In the genomic region with DNA sequence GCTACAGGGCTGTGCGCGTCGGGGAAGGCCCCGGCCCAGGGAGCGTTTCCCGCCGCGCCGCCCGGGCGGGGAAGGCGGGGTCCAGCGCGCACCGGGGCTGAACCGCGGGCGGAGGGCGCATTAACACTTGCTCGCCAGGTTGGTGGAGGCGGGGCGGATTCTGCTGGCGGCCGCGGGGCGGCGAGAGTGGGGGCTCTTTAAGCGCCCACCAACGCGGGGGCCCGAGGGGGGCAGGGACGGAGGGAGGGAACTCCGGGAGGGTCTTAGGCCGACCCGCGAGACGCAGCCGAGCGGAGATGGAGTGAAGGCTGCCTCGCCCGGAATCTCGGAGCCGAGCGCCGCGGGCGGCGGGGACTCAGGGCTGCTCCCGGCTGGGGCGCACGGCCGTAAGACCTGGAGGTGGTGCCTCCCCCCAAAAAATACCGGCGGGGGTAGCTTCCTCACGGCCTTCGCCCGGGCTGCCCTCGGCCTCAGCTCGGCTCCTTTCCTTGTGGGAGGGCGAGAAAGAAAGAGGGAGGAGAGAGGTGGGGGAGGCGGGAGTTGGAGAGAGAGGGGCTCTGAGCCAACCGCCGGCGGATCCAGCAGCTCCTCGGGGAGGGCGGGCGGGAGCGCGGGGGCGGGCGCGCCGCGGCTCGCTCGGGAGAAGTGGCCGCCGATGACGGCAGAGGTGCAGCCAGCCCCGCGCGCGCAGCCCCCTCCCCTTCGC, we compare ENCODE assay signal across 8 cellular contexts. TPM values are rescaled to one million over a fixed set of nuclear protein-coding genes. Genes with fewer than 3 reads are reported as not detected.
A peak's percentile ranks its signal among the peaks of the same experiment; 100 is the strongest.
DNase-seq lines count a peak whose midpoint lies in the region; ATAC-seq, FAIRE-seq and TF ChIP-seq lines count a peak whose summit lies in the region.

No MANE protein-coding gene starts in this region.

- TF ChIP-seq POLR2A in endothelial cell of umbilical vein (IDR thresholded peaks at IDR 0.05; ENCODE audit: low read depth, low read length), result no peak

- no peaks in the 10 kb centered on the region for H3K9me3 Mint-ChIP-seq in CD4-positive, alpha-beta T cell
- H3K9me3 Mint-ChIP-seq in naive thymus-derived CD4-positive, alpha-beta T cell, result peaks cover 0 to 2% (median 0%) of the 10 kb centered on the region in 11 donors

- H3K4me3 ChIP-seq in endothelial cell of umbilical vein (replicated peaks in 1 of 3; ENCODE audit: insufficient read depth in 1 of 3, low read depth in 1 of 3, low read length in 3 of 3), result peak overlapping the region; percentile 10 to 48 (median 15)
- no peak overlapping the region for H3K4me3 ChIP-seq in naive thymus-derived CD4-positive, alpha-beta T cell (ENCODE audit: low read length)

- TF ChIP-seq CTCF in CD4-positive, alpha-beta T cell (IDR thresholded peaks at IDR 0.05), result no peak
- TF ChIP-seq CTCF in endothelial cell of umbilical vein (IDR thresholded peaks at IDR 0.05; ENCODE audit: extremely low read depth in 1 of 2, insufficient read depth in 1 of 2, low read depth in 1 of 2, low read length in 2 of 2), result no peak

- ATAC-seq in CD4-positive, alpha-beta T cell (ENCODE audit: poor library complexity), result no peak
- no peak for ATAC-seq in naive thymus-derived CD4-positive, alpha-beta T cell
- ATAC-seq in HG03432 (IDR thresholded peaks at IDR 0.05; ENCODE audit: unreplicated experiment) (no peak), HG03565 (IDR thresholded peaks at IDR 0.05; ENCODE audit: unreplicated experiment) (no peak)

- H3K27ac ChIP-seq in CD4-positive, alpha-beta T cell (ENCODE audit: low read depth, low read length), result no peak overlapping the region
- no peak overlapping the region for H3K27ac ChIP-seq in endothelial cell of umbilical vein (ENCODE audit: insufficient read depth, low read depth, low read length)
- H3K27ac ChIP-seq in naive thymus-derived CD4-positive, alpha-beta T cell (ENCODE audit: low read depth, low read length), result no peak overlapping the region

- no peaks in the 10 kb centered on the region for H3K9me3 ChIP-seq in CD4-positive, alpha-beta T cell (ENCODE audit: control insufficient read depth, low read length)
- H3K9me3 ChIP-seq in endothelial cell of umbilical vein (replicated peaks; ENCODE audit: control insufficient read depth, insufficient read depth, low read length), result no peaks in the 10 kb centered on the region
- H3K9me3 ChIP-seq in naive thymus-derived CD4-positive, alpha-beta T cell (ENCODE audit: control insufficient read depth in 2 of 3, low read length in 3 of 3), result no peaks in the 10 kb centered on the region

- BruUV-seq in endothelial cell of umbilical vein (replicated peaks; lab: Mats Ljungman, UMichigan), result no TSS peak

- no peaks in the 10 kb centered on the region for H3K9me1 ChIP-seq in endothelial cell of umbilical vein (replicated peaks; ENCODE audit: control insufficient read depth, extremely low read depth, insufficient read depth, low read length)

- CTCF ChIA-PET in CD4-positive, alpha-beta T cell (lab: Charles Lee), result no interaction called here
- CTCF ChIA-PET in endothelial cell of umbilical vein (lab: Charles Lee), result interaction anchor here (0.7 to 3.8 kb wide), 12 partner anchors 105 to 553 kb away, joined by 3 to 31 read pairs (median 4); no protein-coding TSS in a partner anchor
- CTCF ChIA-PET in naive thymus-derived CD4-positive, alpha-beta T cell (lab: Charles Lee), result no interaction called here

- peaks cover 46% of the 10 kb centered on the region for H3K4me1 Mint-ChIP-seq in CD4-positive, alpha-beta T cell (ENCODE audit: low read depth)
- H3K4me1 Mint-ChIP-seq in naive thymus-derived CD4-positive, alpha-beta T cell, result peaks cover 11 to 40% (median 35%) of the 10 kb centered on the region in 7 donors

- H3K9ac ChIP-seq in endothelial cell of umbilical vein (replicated peaks; ENCODE audit: extremely low read depth, insufficient read depth, low read length), result peak overlapping the region; percentile 5

- peak overlapping the region; percentile 20 for H3K4me2 ChIP-seq in endothelial cell of umbilical vein (ENCODE audit: insufficient read depth, low read length)

- DNase-seq in CD4-positive, alpha-beta T cell, result no peak
- peak; percentile 92 for DNase-seq in M059J (ENCODE audit: low read depth)
- peak; percentile 62 for DNase-seq in endothelial cell of umbilical vein (ENCODE audit: low read depth, low spot score)
- no peak for DNase-seq in naive thymus-derived CD4-positive, alpha-beta T cell
- no peak for DNase-seq in NCI-H345 treated with DMSO at 0.1 percent for 48 hours (lab: John Stamatoyannopoulos, UW; ENCODE audit: unreplicated experiment)
- DNase-seq in amygdala (lab: John Stamatoyannopoulos, UW), result no peak

- H3K79me2 ChIP-seq in endothelial cell of umbilical vein (ENCODE audit: control insufficient read depth, insufficient read depth, low read length), result no peaks in the 10 kb centered on the region

- POLR2A ChIA-PET in CD4-positive, alpha-beta T cell (lab: Charles Lee), result no interaction called here
- POLR2A ChIA-PET in endothelial cell of umbilical vein (lab: Charles Lee), result interaction anchor here (0.6 kb wide), 1 partner anchor 182 kb away, joined by 5 read pairs; no protein-coding TSS in a partner anchor
- POLR2A ChIA-PET in naive thymus-derived CD4-positive, alpha-beta T cell (lab: Charles Lee), result no interaction called here

- dilution Hi-C loops in endothelial cell of umbilical vein (cut with MboI; ENCODE audit: extremely low pct_ligation_motif_present, low sequenced_read_pairs), result loop anchor here (10.0 kb wide), 1 partner anchor 425 kb away; no protein-coding TSS in a partner anchor

- H2AFZ ChIP-seq in endothelial cell of umbilical vein (ENCODE audit: low read depth, low read length), result peak overlapping the region; percentile 52

- H3K27ac Mint-ChIP-seq in CD4-positive, alpha-beta T cell, result no peak overlapping the region
- no peak overlapping the region for H3K27ac Mint-ChIP-seq in naive thymus-derived CD4-positive, alpha-beta T cell

- H3K27me3 Mint-ChIP-seq in CD4-positive, alpha-beta T cell, result peaks cover 66% of the 10 kb centered on the region
- H3K27me3 Mint-ChIP-seq in naive thymus-derived CD4-positive, alpha-beta T cell, result peaks cover 61 to 75% (median 64%) of the 10 kb centered on the region in 5 donors

- H3K36me3 ChIP-seq in endothelial cell of umbilical vein (ENCODE audit: control insufficient read depth in 2 of 2, extremely low read depth in 1 of 2, insufficient read depth in 2 of 2, low read length in 2 of 2), result no peaks in the 10 kb centered on the region
- H3K36me3 ChIP-seq in naive thymus-derived CD4-positive, alpha-beta T cell (ENCODE audit: control insufficient read depth in 2 of 3, insufficient read depth in 3 of 3, low read length in 3 of 3), result no peaks in the 10 kb centered on the region

- no peaks in the 10 kb centered on the region for H4K20me1 ChIP-seq in endothelial cell of umbilical vein (replicated peaks; ENCODE audit: control insufficient read depth, extremely low read depth, insufficient read depth, low read length)

- peak; percentile 31 for FAIRE-seq in endothelial cell of umbilical vein (lab: Jason Lieb, UNC)

- intact Hi-C loops in CD4-positive, alpha-beta T cell (cut with DNase I, micrococcal nuclease), result loop anchor here in 1 of 2 experiments (10.0 kb wide), 1 partner anchor 685 kb away; no protein-coding TSS in a partner anchor
- intact Hi-C loops in endothelial cell of umbilical vein (cut with micrococcal nuclease), result loop anchor here (2.0 kb wide), 2 partner anchors 121 to 169 kb away; no protein-coding TSS in a partner anchor
- intact Hi-C loops in naive thymus-derived CD4-positive, alpha-beta T cell (cut with micrococcal nuclease), result loop anchor here in 1 of 2 donors (1.0 to 5.0 kb wide), 2 partner anchors 14 to 57 kb away; a partner anchor contains a TSS

- peaks cover 75% of the 10 kb centered on the region for H3K27me3 ChIP-seq in CD4-positive, alpha-beta T cell (ENCODE audit: control insufficient read depth, insufficient read depth, low read length)
- H3K27me3 ChIP-seq in endothelial cell of umbilical vein (ENCODE audit: control insufficient read depth in 2 of 2, insufficient read depth in 2 of 2, low read length in 2 of 2), result peaks cover 42 to 78% of the 10 kb centered on the region in 2 experiments
- H3K27me3 ChIP-seq in naive thymus-derived CD4-positive, alpha-beta T cell (ENCODE audit: control insufficient read depth in 2 of 2, insufficient read depth in 2 of 2, low read length in 2 of 2), result peaks cover 4 to 6% of the 10 kb centered on the region in 2 donors

- H3K4me3 Mint-ChIP-seq in CD4-positive, alpha-beta T cell, result peak overlapping the region; percentile 20
- peak overlapping the region in 6 of 10 donors; percentile 74 to 91 (median 82) for H3K4me3 Mint-ChIP-seq in naive thymus-derived CD4-positive, alpha-beta T cell

- no peaks in the 10 kb centered on the region for H3K36me3 Mint-ChIP-seq in CD4-positive, alpha-beta T cell (ENCODE audit: low read depth)
- peaks cover 0 to 9% (median 0%) of the 10 kb centered on the region in 5 donors for H3K36me3 Mint-ChIP-seq in naive thymus-derived CD4-positive, alpha-beta T cell

- H3K4me1 ChIP-seq in endothelial cell of umbilical vein (ENCODE audit: control insufficient read depth, extremely low read depth, insufficient read depth, low read length), result no peaks in the 10 kb centered on the region
- H3K4me1 ChIP-seq in naive thymus-derived CD4-positive, alpha-beta T cell (ENCODE audit: control insufficient read depth in 2 of 2, insufficient read depth in 2 of 2, low read length in 2 of 2), result no peaks in the 10 kb centered on the region

RNA-seq across cellular contexts. Expression of a gene that starts 0.4 kb away (rescaled TPM):
- not detected for total RNA-seq in CD4-positive, alpha-beta T cell
- 11.1 and 21.2 TPM in 2 replicates for total RNA-seq in M059J (2014; rRNA removed; shearing (Covaris generic))
- 1.1 and 2.2 TPM in 2 replicates for total RNA-seq in endothelial cell of umbilical vein
- 1.0 and 1.4 TPM in 2 replicates for polyA plus RNA-seq in endothelial cell of umbilical vein
- 0.97 and 1.2 TPM in 2 replicates for polyA plus RNA-seq in endothelial cell of umbilical vein (2011; cell fraction: cytosol; rRNA removed)
- polyA plus RNA-seq in endothelial cell of umbilical vein (2011; cell fraction: nucleus; rRNA removed), result 1.6 and 2.3 TPM in 2 replicates
- polyA plus RNA-seq in endothelial cell of umbilical vein (2012), result 0.34 and 0.79 TPM in 2 replicates
- 0.49 and 0.81 TPM in 2 replicates for polyA minus RNA-seq in endothelial cell of umbilical vein
- 3.5 TPM for polyA minus RNA-seq in endothelial cell of umbilical vein (2011; cell fraction: cytosol; rRNA and poly(A)+ RNA removed)
- polyA minus RNA-seq in endothelial cell of umbilical vein (2011; cell fraction: nucleus; rRNA and poly(A)+ RNA removed), result 1.0 and 1.5 TPM in 2 replicates
- total RNA-seq in naive thymus-derived CD4-positive, alpha-beta T cell, result not detected
- polyA plus RNA-seq in naive thymus-derived CD4-positive, alpha-beta T cell, result not detected

RNA-seq across cellular contexts. Expression of a gene that starts 45.1 kb away (rescaled TPM):
- 1 to 10 TPM; 7.3 to 7.9 TPM for total RNA-seq in CD4-positive, alpha-beta T cell
- 9.6 and 18.3 TPM in 2 replicates for total RNA-seq in M059J (2014; rRNA removed; shearing (Covaris generic))
- total RNA-seq in endothelial cell of umbilical vein, result 21.1 and 23.2 TPM in 2 replicates
- 16.7 and 17.8 TPM in 2 replicates for polyA plus RNA-seq in endothelial cell of umbilical vein
- 6.9 and 9.6 TPM in 2 replicates for polyA plus RNA-seq in endothelial cell of umbilical vein (2011; cell fraction: cytosol; rRNA removed)
- 67.5 and 76.2 TPM in 2 replicates for polyA plus RNA-seq in endothelial cell of umbilical vein (2011; cell fraction: nucleus; rRNA removed)
- 17.6 and 21.9 TPM in 2 replicates for polyA plus RNA-seq in endothelial cell of umbilical vein (2012)
- polyA minus RNA-seq in endothelial cell of umbilical vein, result 20.2 and 21.4 TPM in 2 replicates
- 7.2 TPM for polyA minus RNA-seq in endothelial cell of umbilical vein (2011; cell fraction: cytosol; rRNA and poly(A)+ RNA removed)
- 27.4 and 36.6 TPM in 2 replicates for polyA minus RNA-seq in endothelial cell of umbilical vein (2011; cell fraction: nucleus; rRNA and poly(A)+ RNA removed)
- 10 to 100 TPM; 17.6 to 46.7 (median 29.9) TPM for total RNA-seq in naive thymus-derived CD4-positive, alpha-beta T cell
- 10 to 100 TPM; 16.7 to 28.1 TPM for polyA plus RNA-seq in naive thymus-derived CD4-positive, alpha-beta T cell

RNA-seq across cellular contexts. Expression of a gene that starts 56.7 kb away (rescaled TPM):
- total RNA-seq in CD4-positive, alpha-beta T cell, result under 1 TPM; 0.11 to 0.19 TPM
- total RNA-seq in M059J (2014; rRNA removed; shearing (Covaris generic)), result 0.49 and 2.0 TPM in 2 replicates
- total RNA-seq in endothelial cell of umbilical vein, result 44.0 and 47.0 TPM in 2 replicates
- polyA plus RNA-seq in endothelial cell of umbilical vein, result 7.2 and 7.7 TPM in 2 replicates
- polyA plus RNA-seq in endothelial cell of umbilical vein (2011; cell fraction: cytosol; rRNA removed), result 7.2 and 7.9 TPM in 2 replicates
- polyA plus RNA-seq in endothelial cell of umbilical vein (2011; cell fraction: nucleus; rRNA removed), result 8.5 and 9.7 TPM in 2 replicates
- 54.1 and 60.0 TPM in 2 replicates for polyA plus RNA-seq in endothelial cell of umbilical vein (2012)
- polyA minus RNA-seq in endothelial cell of umbilical vein, result 3.8 and 6.0 TPM in 2 replicates
- 3.3 TPM for polyA minus RNA-seq in endothelial cell of umbilical vein (2011; cell fraction: cytosol; rRNA and poly(A)+ RNA removed)
- polyA minus RNA-seq in endothelial cell of umbilical vein (2011; cell fraction: nucleus; rRNA and poly(A)+ RNA removed), result 9.2 and 14.3 TPM in 2 replicates
- not detected for total RNA-seq in naive thymus-derived CD4-positive, alpha-beta T cell
- polyA plus RNA-seq in naive thymus-derived CD4-positive, alpha-beta T cell, result not detected

Comparison
In these comparisons a context has a peak if more than half of its experiments do, and no peak if none do; other contexts are left out.
1. DNase-seq: peak in M059J (single experiment) and endothelial cell of umbilical vein (single experiment); none in CD4-positive, alpha-beta T cell (0 of 10), naive thymus-derived CD4-positive, alpha-beta T cell (0 of 9), NCI-H345 treated with DMSO at 0.1 percent for 48 hours (single experiment) and amygdala (0 of 56).
2. RNA of a gene that starts 56.7 kb away (total RNA-seq): 44.0 to 47.0 TPM in endothelial cell of umbilical vein; 0.49 to 2.0 TPM in M059J, 0.11 to 0.19 TPM in CD4-positive, alpha-beta T cell and not detected in naive thymus-derived CD4-positive, alpha-beta T cell; every median in the first group is over 10 times any median in the second.